In the genomic region with DNA sequence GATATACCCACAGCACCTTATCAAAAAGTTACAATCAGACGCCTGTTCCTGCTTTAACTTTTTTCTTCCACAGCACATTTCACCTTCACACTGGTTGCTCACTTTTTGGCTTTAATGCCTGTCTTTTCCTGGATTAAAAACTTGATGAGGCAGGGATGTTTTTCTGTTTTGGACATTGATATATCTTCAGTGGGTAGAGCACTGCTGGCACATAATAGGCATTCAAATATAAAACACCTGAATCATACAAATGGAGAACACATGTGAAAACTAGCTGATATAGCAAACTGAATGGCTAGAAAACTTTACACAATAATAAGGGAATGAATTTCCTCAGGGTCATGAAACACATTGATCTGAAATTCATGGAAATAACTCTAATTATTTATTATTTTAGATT, we compare ENCODE assay signal across 30 cellular contexts.
"Had no signal": no experiment of that assay in that cellular context is flagged by ENCODE, and none has a peak within 500 bp of the region (broad histone marks: within the 10 kb centered on the region; RNA-seq: fewer than 3 reads in every experiment).

No MANE protein-coding gene starts in this region.

- ATAC-seq: activated CD8-positive, alpha-beta memory T cell treated with anti-CD3 and anti-CD28 coated beads, Interleukin-2, amount 10 ng/mL, durations not matched to agents 7 days and 5 days; body of pancreas; Panc1; T-cell had no signal

- H3K27ac Mint-ChIP-seq: activated B cell treated with CpG ODN at 0.5 μM for 24 hours; activated CD4-positive, alpha-beta T cell treated with anti-CD3 and anti-CD28 coated beads, Interleukin-2, amount 10 ng/mL, durations not matched to agents 24 days and 14 days; activated CD8-positive, alpha-beta memory T cell treated with anti-CD3 and anti-CD28 coated beads, Interleukin-2, amount 10 ng/mL, durations not matched to agents 7 days and 5 days; activated naive CD4-positive, alpha-beta T cell treated with anti-CD3 and anti-CD28 coated beads, Interleukin-2, amount 50 U/mL, for 24 hours; activated T-cell treated with anti-CD3 and anti-CD28 coated beads, Interleukin-2, amount 50 U/mL, for 24 hours; activated T-helper 1 cell treated with anti-CD3 and anti-CD28 coated beads, Interleukin-12 subunit alpha, Interleukin-12 subunit beta, Interleukin-2, Interleukin-4 antibody, amounts not matched to agents 30 ng/mL and 10 ng/mL and 1 ng/mL, durations not matched to agents 14 hours and 24 hours and 36 hours; T-cell had no signal

- DNase-seq: activated B cell treated with CpG ODN at 0.5 μM for 24 hours; activated CD4-positive, alpha-beta T cell treated with anti-CD3 and anti-CD28 coated beads for 1 hour; activated CD4-positive, alpha-beta T cell treated with anti-CD3 and anti-CD28 coated beads, Interleukin-2, amount 10 ng/mL, durations not matched to agents 24 days and 14 days; activated CD4-positive, alpha-beta T cell treated with anti-CD3 and anti-CD28 coated beads, Interleukin-2, amount 50 U/mL, for 48 hours; activated CD8-positive, alpha-beta memory T cell treated with anti-CD3 and anti-CD28 coated beads, Interleukin-2, amount 10 ng/mL, durations not matched to agents 7 days and 5 days; activated effector memory CD4-positive, alpha-beta T cell treated with Interleukin-2 at 50 U/mL for 16 hours; activated naive CD4-positive, alpha-beta T cell; activated T-cell treated with anti-CD3 and anti-CD28 coated beads, Interleukin-2, amount 50 U/mL, for 24 hours; body of pancreas; KG1; MG63; MV-4-11; NCI-H1105; NCI-H1436; NCI-H1694 treated with DMSO at 0.1 percent for 48 hours; NCI-H2029 treated with DMSO at 0.1 percent for 48 hours; NCI-H345; NCI-H510A; NCI-H526 treated with DMSO at 0.1 percent for 48 hours; NCI-H82; SHP77 treated with DMSO at 0.1 percent for 48 hours; T-cell; T-helper 2 cell; T1000 had no signal

- FAIRE-seq: TTC549 had no signal

- H3K36me3 Mint-ChIP-seq: activated CD8-positive, alpha-beta memory T cell treated with anti-CD3 and anti-CD28 coated beads, Interleukin-2, amount 10 ng/mL, durations not matched to agents 7 days and 5 days; activated naive CD4-positive, alpha-beta T cell treated with anti-CD3 and anti-CD28 coated beads, Interleukin-2, amount 50 U/mL, for 24 hours; T-cell had no signal

- H3K9me3 Mint-ChIP-seq: activated naive CD4-positive, alpha-beta T cell treated with anti-CD3 and anti-CD28 coated beads, Interleukin-2, amount 50 U/mL, for 24 hours; activated T-cell treated with anti-CD3 and anti-CD28 coated beads, Interleukin-2, amount 50 U/mL, for 24 hours; central memory CD8-positive, alpha-beta T cell had no signal

- H3K4me1 Mint-ChIP-seq: activated B cell treated with CpG ODN at 0.5 μM for 24 hours; activated CD8-positive, alpha-beta memory T cell treated with anti-CD3 and anti-CD28 coated beads, Interleukin-2, amount 10 ng/mL, durations not matched to agents 7 days and 5 days; activated naive CD4-positive, alpha-beta T cell treated with anti-CD3 and anti-CD28 coated beads, Interleukin-2, amount 50 U/mL, for 24 hours; central memory CD8-positive, alpha-beta T cell had no signal

- H3K27ac ChIP-seq: ascending aorta, body of pancreas had no signal

- H3K4me3 Mint-ChIP-seq: activated B cell treated with CpG ODN at 0.5 μM for 24 hours; activated CD4-positive, alpha-beta T cell treated with anti-CD3 and anti-CD28 coated beads, Interleukin-2, amount 10 ng/mL, durations not matched to agents 24 days and 14 days; activated CD8-positive, alpha-beta memory T cell treated with anti-CD3 and anti-CD28 coated beads, Interleukin-2, amount 10 ng/mL, durations not matched to agents 7 days and 5 days; activated naive CD4-positive, alpha-beta T cell treated with anti-CD3 and anti-CD28 coated beads, Interleukin-2, amount 50 U/mL, for 24 hours; activated T-cell treated with anti-CD3 and anti-CD28 coated beads, Interleukin-2, amount 50 U/mL, for 24 hours; activated T-helper 1 cell treated with anti-CD3 and anti-CD28 coated beads, Interleukin-12 subunit alpha, Interleukin-12 subunit beta, Interleukin-2, Interleukin-4 antibody, amounts not matched to agents 30 ng/mL and 10 ng/mL and 1 ng/mL, durations not matched to agents 14 hours and 24 hours and 36 hours; central memory CD8-positive, alpha-beta T cell; T-cell had no signal

- H3K36me3 ChIP-seq: ascending aorta had no signal

- H3K27me3 ChIP-seq: ascending aorta, body of pancreas, MG63 had no signal

- H3K9me3 ChIP-seq: body of pancreas had no signal

- H3K4me3 ChIP-seq: ascending aorta, body of pancreas, MG63 had no signal

- H3K27me3 Mint-ChIP-seq: activated B cell treated with CpG ODN at 0.5 μM for 24 hours; activated CD4-positive, alpha-beta T cell treated with anti-CD3 and anti-CD28 coated beads, Interleukin-2, amount 10 ng/mL, durations not matched to agents 24 days and 14 days; activated CD8-positive, alpha-beta memory T cell treated with anti-CD3 and anti-CD28 coated beads, Interleukin-2, amount 10 ng/mL, durations not matched to agents 7 days and 5 days; activated naive CD4-positive, alpha-beta T cell treated with anti-CD3 and anti-CD28 coated beads, Interleukin-2, amount 50 U/mL, for 24 hours; central memory CD8-positive, alpha-beta T cell; T-cell had no signal
